ENCODE assay signal across 16 cellular contexts in genomic region chr3:174191380-174191779, GRCh38.
DNase-seq lines count a peak whose midpoint lies in the region; ATAC-seq, FAIRE-seq and TF ChIP-seq lines count a peak whose summit lies in the region.
"Had no signal": no experiment of that assay in that cellular context is flagged by ENCODE, and none has a peak within 500 bp of the region (broad histone marks: within the 10 kb centered on the region; RNA-seq: fewer than 3 reads in every experiment).

No MANE protein-coding gene starts in this region.

- H3K9ac ChIP-seq in GM12878 (ENCODE audit: control insufficient read depth, insufficient read depth, low read length) = no peak overlapping the region
- H3K9ac ChIP-seq: BLaER1 treated with 17β-estradiol and CSF1 and Interleukin-3, amounts not matched to agents 10 nM and 100 nM had no signal

- no peaks in the 10 kb centered on the region for H3K36me3 ChIP-seq in GM12878 (ENCODE audit: control insufficient read depth in 2 of 2, insufficient read depth in 2 of 2, low read length in 1 of 2)
- no peaks in the 10 kb centered on the region for H3K36me3 ChIP-seq in pancreas
- H3K36me3 ChIP-seq: BLaER1 treated with 17β-estradiol and CSF1 and Interleukin-3, amounts not matched to agents 10 nM and 100 nM; heart left ventricle had no signal

- no peaks in the 10 kb centered on the region for H3K9me3 ChIP-seq in GM12878 (replicated peaks; ENCODE audit: control insufficient read depth, insufficient read depth, low read length)
- H3K9me3 ChIP-seq in pancreas = no peaks in the 10 kb centered on the region
- H3K9me3 ChIP-seq: BLaER1 treated with 17β-estradiol and CSF1 and Interleukin-3, amounts not matched to agents 10 nM and 100 nM; heart left ventricle had no signal

- RAD21 ChIA-PET in GM12878 (lab: Charles Lee; ENCODE audit: unreplicated experiment) = interaction anchor here (0.5 kb wide), 1 partner anchor 63 kb away, joined by 5 read pairs; no protein-coding TSS in a partner anchor

- H2AFZ ChIP-seq in GM12878 (ENCODE audit: control insufficient read depth, low read depth, low read length) = peak overlapping the region; percentile 16; the same call in 1 of the 2 replicates

- intact Hi-C loops in GM12878 (cut with micrococcal nuclease; ENCODE audit: unreplicated experiment) (no loop called here), pancreas (cut with DNase I) (no loop called here)
- intact Hi-C loops in activated T-helper 2 cell treated with anti-CD3 and anti-CD28 coated beads, Interferon-gamma antibody, Interleukin-2, Interleukin-4, amounts not matched to agents 10 μg/mL and 5 μg/mL and 100 μg/mL, durations not matched to agents 14 hours and 24 hours and 36 hours (cut with micrococcal nuclease) = no loop called here

- peak; percentile 56 for ATAC-seq in GM19025 (IDR thresholded peaks at IDR 0.05; ENCODE audit: low read depth, unreplicated experiment)
- peak; percentile 60 for ATAC-seq in HG03103 (IDR thresholded peaks at IDR 0.05; ENCODE audit: low read depth, unreplicated experiment)
- ATAC-seq in GM12878 = peak; percentile 81
- ATAC-seq in pancreas = no peak
- no peak for ATAC-seq in GM19452 (IDR thresholded peaks at IDR 0.05; ENCODE audit: unreplicated experiment)
- ATAC-seq: PC-3 had no signal

- H3K27ac ChIP-seq in GM12878 (ENCODE audit: control insufficient read depth, insufficient read depth) (no peak overlapping the region), pancreas (no peak overlapping the region)
- H3K27ac ChIP-seq: BLaER1 treated with 17β-estradiol and CSF1 and Interleukin-3, amounts not matched to agents 10 nM and 100 nM; skin epidermis had no signal

- H3K27me3 ChIP-seq in GM12878 (replicated peaks in 1 of 2; ENCODE audit: control insufficient read depth in 2 of 2, insufficient read depth in 2 of 2, low read length in 1 of 2) (no peaks in the 10 kb centered on the region), pancreas (no peaks in the 10 kb centered on the region)
- H3K27me3 ChIP-seq: BLaER1 treated with 17β-estradiol and CSF1 and Interleukin-3, amounts not matched to agents 10 nM and 100 nM; heart left ventricle had no signal

- no peak for TF ChIP-seq RAD21 in GM12878 (IDR thresholded peaks at IDR 0.05; ENCODE audit: insufficient read depth, low read depth, low read length)

- H3K4me2 ChIP-seq in GM12878 (ENCODE audit: control insufficient read depth, insufficient read depth) = no peak overlapping the region

- H3K36me3 Mint-ChIP-seq in activated T-helper 2 cell treated with anti-CD3 and anti-CD28 coated beads, Interferon-gamma antibody, Interleukin-2, Interleukin-4, amounts not matched to agents 10 μg/mL and 5 μg/mL and 100 μg/mL, durations not matched to agents 14 hours and 24 hours and 36 hours (ENCODE audit: low read depth) = no peaks in the 10 kb centered on the region
- H3K36me3 Mint-ChIP-seq: activated naive CD4-positive, alpha-beta T cell treated with anti-CD3 and anti-CD28 coated beads, Interleukin-2, amount 10 ng/mL, durations not matched to agents 7 days and 5 days had no signal

- no peak overlapping the region for H3K27ac Mint-ChIP-seq in activated T-helper 2 cell treated with anti-CD3 and anti-CD28 coated beads, Interferon-gamma antibody, Interleukin-2, Interleukin-4, amounts not matched to agents 10 μg/mL and 5 μg/mL and 100 μg/mL, durations not matched to agents 14 hours and 24 hours and 36 hours
- H3K27ac Mint-ChIP-seq: activated naive CD4-positive, alpha-beta T cell treated with anti-CD3 and anti-CD28 coated beads, Interleukin-2, amount 10 ng/mL, durations not matched to agents 7 days and 5 days had no signal

- CTCF ChIA-PET in GM12878 (lab: Yijun Ruan, JAX) = no interaction called here

- no peak overlapping the region for H3K4me3 ChIP-seq in GM12878
- no peak overlapping the region for H3K4me3 ChIP-seq in pancreas
- H3K4me3 ChIP-seq: BLaER1 treated with 17β-estradiol and CSF1 and Interleukin-3, amounts not matched to agents 10 nM and 100 nM; skin epidermis had no signal

- no peaks in the 10 kb centered on the region for H3K79me2 ChIP-seq in GM12878 (ENCODE audit: control insufficient read depth, insufficient read depth, low read length)

- POLR2A ChIA-PET in GM12878 (lab: Charles Lee) = no interaction called here

- H4K20me1 ChIP-seq in GM12878 (ENCODE audit: control insufficient read depth, insufficient read depth) = no peaks in the 10 kb centered on the region
- H4K20me1 ChIP-seq: BLaER1 treated with 17β-estradiol and CSF1 and Interleukin-3, amounts not matched to agents 10 nM and 100 nM had no signal

- BruUV-seq in GM12878 (replicated peaks; lab: Mats Ljungman, UMichigan) = no TSS peak

- SMC1A ChIA-PET in GM12878 (lab: Charles Lee; ENCODE audit: uncharacterized antibody, unreplicated experiment) = no interaction called here

- TF ChIP-seq POLR2A in GM12891 (IDR thresholded peaks at IDR 0.05; ENCODE audit: low read depth, low read length) (no peak), GM12878 (IDR thresholded peaks at IDR 0.05; ENCODE audit: low read depth, low read length) (no peak)

- no peaks in the 10 kb centered on the region for H3K27me3 Mint-ChIP-seq in activated T-helper 2 cell treated with anti-CD3 and anti-CD28 coated beads, Interferon-gamma antibody, Interleukin-2, Interleukin-4, amounts not matched to agents 10 μg/mL and 5 μg/mL and 100 μg/mL, durations not matched to agents 14 hours and 24 hours and 36 hours (ENCODE audit: low read depth)
- H3K27me3 Mint-ChIP-seq: activated naive CD4-positive, alpha-beta T cell treated with anti-CD3 and anti-CD28 coated beads, Interleukin-2, amount 10 ng/mL, durations not matched to agents 7 days and 5 days had no signal

- no peaks in the 10 kb centered on the region for H3K9me3 Mint-ChIP-seq in activated T-helper 2 cell treated with anti-CD3 and anti-CD28 coated beads, Interferon-gamma antibody, Interleukin-2, Interleukin-4, amounts not matched to agents 10 μg/mL and 5 μg/mL and 100 μg/mL, durations not matched to agents 14 hours and 24 hours and 36 hours
- H3K9me3 Mint-ChIP-seq: activated naive CD4-positive, alpha-beta T cell treated with anti-CD3 and anti-CD28 coated beads, Interleukin-2, amount 10 ng/mL, durations not matched to agents 7 days and 5 days had no signal

- no peak for TF ChIP-seq CTCF in GM12878 (IDR thresholded peaks at IDR 0.05 in 2 of 3, conservative IDR thresholded peaks at IDR 0.05 in 1 of 3; ENCODE audit: control insufficient read depth in 2 of 3, extremely low read depth in 1 of 3, insufficient read depth in 1 of 3, low read depth in 3 of 3, low read length in 3 of 3)
- no peak for TF ChIP-seq CTCF in pancreas (IDR thresholded peaks at IDR 0.05)

- 1% methylated on average over 4 of the region's 4 CpGs for WGBS in GM12878 (ENCODE audit: insufficient coverage, insufficient replicate concordance, low lambda C conversion rate, missing lambda C conversion rate)
- WGBS in pancreas, 2 donors = 28 to 30% methylated on average over 4 of the region's 4 CpGs

- TF ChIP-seq EP300 in GM12878 (IDR thresholded peaks at IDR 0.05; ENCODE audit: borderline replicate concordance in 1 of 2, control insufficient read depth in 1 of 2, low read depth in 2 of 2, low read length in 2 of 2) = peak in 1 of 2 experiments; percentile 45; a peak in 1 of 4 replicates

- no peaks in the 10 kb centered on the region for H3K4me1 Mint-ChIP-seq in activated T-helper 2 cell treated with anti-CD3 and anti-CD28 coated beads, Interferon-gamma antibody, Interleukin-2, Interleukin-4, amounts not matched to agents 10 μg/mL and 5 μg/mL and 100 μg/mL, durations not matched to agents 14 hours and 24 hours and 36 hours (ENCODE audit: low read depth)
- H3K4me1 Mint-ChIP-seq: activated naive CD4-positive, alpha-beta T cell treated with anti-CD3 and anti-CD28 coated beads, Interleukin-2, amount 10 ng/mL, durations not matched to agents 7 days and 5 days had no signal

- H3K4me3 Mint-ChIP-seq in activated T-helper 2 cell treated with anti-CD3 and anti-CD28 coated beads, Interferon-gamma antibody, Interleukin-2, Interleukin-4, amounts not matched to agents 10 μg/mL and 5 μg/mL and 100 μg/mL, durations not matched to agents 14 hours and 24 hours and 36 hours (ENCODE audit: low read depth) = no peak overlapping the region
- H3K4me3 Mint-ChIP-seq: activated naive CD4-positive, alpha-beta T cell treated with anti-CD3 and anti-CD28 coated beads, Interleukin-2, amount 10 ng/mL, durations not matched to agents 7 days and 5 days had no signal

- H3K4me1 ChIP-seq in GM12878 (ENCODE audit: control insufficient read depth, insufficient read depth, low read length) = no peaks in the 10 kb centered on the region
- H3K4me1 ChIP-seq in pancreas = no peaks in the 10 kb centered on the region

- DNase-seq in GM12891 (ENCODE audit: insufficient read length, low spot score) (no peak), GM12878 (ENCODE audit: low read depth, low spot score) (peak; percentile 12), Kasumi-1 (lab: John Stamatoyannopoulos, UW) (no peak), pancreas (no peak)
- DNase-seq in activated T-helper 2 cell treated with anti-CD3 and anti-CD28 coated beads, Interferon-gamma antibody, Interleukin-2, Interleukin-4, amounts not matched to agents 10 μg/mL and 5 μg/mL and 100 μg/mL, durations not matched to agents 14 hours and 24 hours and 36 hours (ENCODE audit: low spot score) = no peak
- DNase-seq: activated CD8-positive, alpha-beta memory T cell treated with anti-CD3 and anti-CD28 coated beads for 24 hours; activated naive CD4-positive, alpha-beta T cell treated with anti-CD3 and anti-CD28 coated beads, Interleukin-2, amount 10 ng/mL, durations not matched to agents 7 days and 5 days; caudate nucleus; GOT3; heart left ventricle; PC-3 had no signal

- in situ Hi-C loops in GM12878 (cut with MboI) = no loop called here

- peak; percentile 52 for FAIRE-seq in GM12891 (lab: Jason Lieb, UNC)
- FAIRE-seq in GM12878 (lab: Jason Lieb, UNC) = peak; percentile 59
- FAIRE-seq in pancreas (lab: Jason Lieb, UNC) = no peak

TF ChIP-seq in GM12891, 5 proteins besides CTCF, POLR2A, EP300 and RAD21:
- TF ChIP-seq PAX5 (IDR thresholded peaks at IDR 0.05; ENCODE audit: insufficient read depth, low read length, severe bottlenecking) = no peak
- no peak for TF ChIP-seq TAF1 (IDR thresholded peaks at IDR 0.05; ENCODE audit: low read depth, low read length)

TF ChIP-seq in GM12878, 131 proteins besides CTCF, POLR2A, EP300 and RAD21 (continues in another document):
- peak; percentile 31; the same call in 1 of the 2 replicates for TF ChIP-seq PKNOX1 (IDR thresholded peaks at IDR 0.05)

Comparison
In these comparisons a context has a peak if more than half of its experiments do, and no peak if none do; other contexts are left out.
1. ATAC-seq: peak in GM19025 (single experiment), HG03103 (single experiment) and GM12878 (single experiment); none in pancreas (0 of 4) and GM19452 (single experiment).